In genomic region chr4:78612398-78613005, GRCh38 we compare ENCODE assay signal across 8 cellular contexts.
DNase-seq lines count a peak whose midpoint lies in the region; ATAC-seq and TF ChIP-seq lines count a peak whose summit lies in the region.

No MANE protein-coding gene starts in this region.

- TF ChIP-seq CTCF in esophagus muscularis mucosa (IDR thresholded peaks at IDR 0.05) (peak; percentile 68 to 69 (median 69)), neural cell (IDR thresholded peaks at IDR 0.05; ENCODE audit: poor library complexity, severe bottlenecking) (peak; percentile 54)

- H3K27me3 ChIP-seq in esophagus muscularis mucosa = no peaks in the 10 kb centered on the region
- no peaks in the 10 kb centered on the region for H3K27me3 ChIP-seq in neural cell (ENCODE audit: insufficient read depth, low read depth, low read length)

- no peaks in the 10 kb centered on the region for H3F3A ChIP-seq in neural cell (ENCODE audit: insufficient read depth, low read length, poor library complexity, severe bottlenecking)

- H3K9me3 ChIP-seq in esophagus muscularis mucosa (no peaks in the 10 kb centered on the region), neural cell (ENCODE audit: low read length) (no peaks in the 10 kb centered on the region)

- H3K9ac ChIP-seq in neural cell (ENCODE audit: low read length) = no peak overlapping the region

- H3K4me1 ChIP-seq in esophagus muscularis mucosa = peaks cover 0 to 16% (median 0%) of the 10 kb centered on the region in 4 donors

- H3K36me3 ChIP-seq in esophagus muscularis mucosa = peaks cover 0 to 19% (median 2%) of the 10 kb centered on the region in 4 donors
- H3K36me3 ChIP-seq in neural cell (ENCODE audit: insufficient read depth, low read length) = no peaks in the 10 kb centered on the region

- H4K20me1 ChIP-seq in neural cell (ENCODE audit: insufficient read depth) = no peaks in the 10 kb centered on the region

- no peaks in the 10 kb centered on the region for H3K79me2 ChIP-seq in neural cell (replicated peaks; ENCODE audit: insufficient read depth, low read length)

- DNase-seq in NCI-H2196 (lab: John Stamatoyannopoulos, UW; ENCODE audit: unreplicated experiment) (peak; percentile 11), NCI-H2196 treated with DMSO at 0.1 percent for 48 hours (lab: John Stamatoyannopoulos, UW; ENCODE audit: unreplicated experiment) (no peak), RPMI7951 (ENCODE audit: low read depth) (peak; percentile 47), esophagus muscularis mucosa (ENCODE audit: extremely low spot score) (no peak), epidermal melanocyte (ENCODE audit: insufficient read length, low spot score) (no peak)

- H3K9me2 ChIP-seq in neural cell (ENCODE audit: insufficient read depth, low read length) = no peaks in the 10 kb centered on the region

- H3K4me3 ChIP-seq in esophagus muscularis mucosa (no peak overlapping the region), neural cell (ENCODE audit: low read length) (no peak overlapping the region)

- intact Hi-C loops in esophagus muscularis mucosa (cut with DNase I) = loop anchor here (2.0 kb wide), 1 partner anchor 252 kb away; no protein-coding TSS in a partner anchor

- ATAC-seq in HG02642 (IDR thresholded peaks at IDR 0.05; ENCODE audit: poor library complexity, unreplicated experiment) (peak; percentile 34), GM19023 (IDR thresholded peaks at IDR 0.05; ENCODE audit: unreplicated experiment) (no peak)

- TF ChIP-seq RAD21 in neural cell (conservative IDR thresholded peaks at IDR 0.05) = peak; percentile 51

- H2AFZ ChIP-seq in neural cell (ENCODE audit: low read depth, low read length) = no peak overlapping the region

- TF ChIP-seq EP300 in esophagus muscularis mucosa (IDR thresholded peaks at IDR 0.05) (no peak), neural cell (conservative IDR thresholded peaks at IDR 0.05; ENCODE audit: poor library complexity, severe bottlenecking) (no peak)

- no peak for TF ChIP-seq POLR2A in esophagus muscularis mucosa (IDR thresholded peaks at IDR 0.05; ENCODE audit: low read depth)

- WGBS in esophagus muscularis mucosa = 64% methylated on average over 3 of the region's 3 CpGs

- H3K4me2 ChIP-seq in neural cell (ENCODE audit: low read length) = no peak overlapping the region

- H3K27ac ChIP-seq in esophagus muscularis mucosa (replicated peaks in 1 of 4) (no peak overlapping the region), neural cell (ENCODE audit: low read length) (no peak overlapping the region)

TF ChIP-seq in neural cell, 6 proteins besides CTCF, POLR2A, EP300 and RAD21:
- TF ChIP-seq POLR2AphosphoS5 (IDR thresholded peaks at IDR 0.05) (no peak), SMC3 (conservative IDR thresholded peaks at IDR 0.05; ENCODE audit: poor library complexity) (peak; percentile 59)
TF ChIP-seq in neural cell: peak in this region for 1.

Comparison
In these comparisons a context has a peak if more than half of its experiments do, and no peak if none do; other contexts are left out.
1. DNase-seq: peak in NCI-H2196 (single experiment) and RPMI7951 (single experiment); none in NCI-H2196 treated with DMSO at 0.1 percent for 48 hours (single experiment), esophagus muscularis mucosa (single experiment) and epidermal melanocyte (single experiment).